13 cellular contexts compared by ENCODE assay signal in genomic region chr2:56811401-56811800, GRCh38.
DNase-seq lines count a peak whose midpoint lies in the region; TF ChIP-seq lines count a peak whose summit lies in the region.
"Had no signal": no experiment of that assay in that cellular context is flagged by ENCODE, and none has a peak within 500 bp of the region (broad histone marks: within the 10 kb centered on the region; RNA-seq: fewer than 3 reads in every experiment).

No MANE protein-coding gene starts in this region.

- H3K4me2 ChIP-seq in mammary epithelial cell (ENCODE audit: insufficient read depth, low read depth, low read length) (no peak overlapping the region), OCI-LY3 (ENCODE audit: low read length) (no peak overlapping the region)
- H3K4me2 ChIP-seq: BLaER1 treated with 17β-estradiol and CSF1 and Interleukin-3, amounts not matched to agents 10 nM and 100 nM had no signal

- WGBS in mammary epithelial cell (ENCODE audit: low coverage, missing lambda C conversion rate): 90% methylated on average over 2 of the region's 2 CpGs
- 42 to 74% methylated on average over 2 of the region's 2 CpGs for WGBS in sigmoid colon, 2 donors

- H3K9me3 ChIP-seq in mammary epithelial cell (replicated peaks; ENCODE audit: insufficient read depth, low read length) (no peaks in the 10 kb centered on the region), OCI-LY3 (ENCODE audit: insufficient read depth, low read length) (no peaks in the 10 kb centered on the region), sigmoid colon (no peaks in the 10 kb centered on the region)
- H3K9me3 ChIP-seq: BLaER1 treated with 17β-estradiol and CSF1 and Interleukin-3, amounts not matched to agents 10 nM and 100 nM; HAP-1 had no signal

- TF ChIP-seq CTCF in MCF 10A (IDR thresholded peaks at IDR 0.05; ENCODE audit: unreplicated experiment): no peak
- TF ChIP-seq CTCF in mammary epithelial cell (conservative IDR thresholded peaks at IDR 0.05 in 1 of 2, IDR thresholded peaks at IDR 0.05 in 1 of 2; ENCODE audit: extremely low read depth in 1 of 2, insufficient read depth in 1 of 2, low read depth in 1 of 2, low read length in 2 of 2): no peak
- no peak for TF ChIP-seq CTCF in OCI-LY3 (IDR thresholded peaks at IDR 0.05; ENCODE audit: low read depth, low read length)
- no peak for TF ChIP-seq CTCF in fibroblast of pulmonary artery (IDR thresholded peaks at IDR 0.05; ENCODE audit: low read length, missing control alignments)
- no peak for TF ChIP-seq CTCF in sigmoid colon (IDR thresholded peaks at IDR 0.05)

- H2AFZ ChIP-seq in mammary epithelial cell (ENCODE audit: low read depth, low read length): no peak overlapping the region
- 0 out of 2 replicates have a peak overlapping the region, but pooled peaks have one; percentile 9 for H2AFZ ChIP-seq in OCI-LY3 (ENCODE audit: low read depth, low read length)

- TF ChIP-seq EP300 in sigmoid colon (IDR thresholded peaks at IDR 0.05): no peak

- H3K27me3 ChIP-seq in mammary epithelial cell (ENCODE audit: insufficient read depth, low read length): no peaks in the 10 kb centered on the region
- H3K27me3 ChIP-seq in OCI-LY3 (ENCODE audit: low read depth, low read length): no peaks in the 10 kb centered on the region
- no peaks in the 10 kb centered on the region for H3K27me3 ChIP-seq in sigmoid colon
- H3K27me3 ChIP-seq: BLaER1 treated with 17β-estradiol and CSF1 and Interleukin-3, amounts not matched to agents 10 nM and 100 nM had no signal

- BruUV-seq in MCF 10A (replicated peaks; lab: Mats Ljungman, UMichigan) (no TSS peak), mammary epithelial cell (replicated peaks; lab: Mats Ljungman, UMichigan) (no TSS peak)

- H3K79me2 ChIP-seq in mammary epithelial cell (ENCODE audit: insufficient read depth, low read length) (no peaks in the 10 kb centered on the region), OCI-LY3 (ENCODE audit: low read length) (no peaks in the 10 kb centered on the region)

- POLR2A ChIA-PET in MCF 10A (lab: Yijun Ruan, JAX): interaction anchor here (1.4 kb wide), 1 partner anchor 628 kb away, joined by 3 read pairs; the partner anchor contains the start of gene CCDC85A

- H3K9me3 Mint-ChIP-seq in MCF 10A (ENCODE audit: unreplicated experiment): no peaks in the 10 kb centered on the region

- peak overlapping the region; percentile 2 for H3K27ac Mint-ChIP-seq in MCF 10A (ENCODE audit: low read depth, unreplicated experiment)
- H3K27ac Mint-ChIP-seq: CD4-positive, alpha-beta T cell had no signal

- no peak overlapping the region for H3K4me3 Mint-ChIP-seq in MCF 10A (ENCODE audit: unreplicated experiment)
- H3K4me3 Mint-ChIP-seq: CD4-positive, alpha-beta T cell had no signal

- H3K9ac ChIP-seq in mammary epithelial cell (ENCODE audit: insufficient read depth, low read length) (no peak overlapping the region), OCI-LY3 (ENCODE audit: low read length) (no peak overlapping the region)
- H3K9ac ChIP-seq: BLaER1 treated with 17β-estradiol and CSF1 and Interleukin-3, amounts not matched to agents 10 nM and 100 nM had no signal

- no peaks in the 10 kb centered on the region for H4K20me1 ChIP-seq in mammary epithelial cell (ENCODE audit: insufficient read depth, low read length)
- no peaks in the 10 kb centered on the region for H4K20me1 ChIP-seq in OCI-LY3 (ENCODE audit: insufficient read depth, low read length)
- H4K20me1 ChIP-seq: BLaER1 treated with 17β-estradiol and CSF1 and Interleukin-3, amounts not matched to agents 10 nM and 100 nM had no signal

- H3K27ac ChIP-seq in mammary epithelial cell (ENCODE audit: insufficient read depth, low read depth, low read length): no peak overlapping the region
- H3K27ac ChIP-seq in OCI-LY3 (ENCODE audit: low read length): no peak overlapping the region
- no peak overlapping the region for H3K27ac ChIP-seq in sigmoid colon
- H3K27ac ChIP-seq: BLaER1 treated with 17β-estradiol and CSF1 and Interleukin-3, amounts not matched to agents 10 nM and 100 nM had no signal

- intact Hi-C loops in MCF 10A (cut with micrococcal nuclease): no loop called here
- intact Hi-C loops in mammary epithelial cell (cut with micrococcal nuclease): no loop called here
- intact Hi-C loops in sigmoid colon (cut with DNase I): no loop called here

- H3K4me1 ChIP-seq in mammary epithelial cell (ENCODE audit: insufficient read depth, low read length): no peaks in the 10 kb centered on the region
- no peaks in the 10 kb centered on the region for H3K4me1 ChIP-seq in OCI-LY3 (ENCODE audit: low read length)
- no peaks in the 10 kb centered on the region for H3K4me1 ChIP-seq in sigmoid colon
- H3K4me1 ChIP-seq: BLaER1 treated with 17β-estradiol and CSF1 and Interleukin-3, amounts not matched to agents 10 nM and 100 nM; HAP-1 had no signal

- H3K27me3 Mint-ChIP-seq in MCF 10A (ENCODE audit: insufficient read depth, unreplicated experiment): no peaks in the 10 kb centered on the region
- H3K27me3 Mint-ChIP-seq: CD4-positive, alpha-beta T cell had no signal

- CTCF ChIA-PET in MCF 10A (lab: Yijun Ruan, JAX): interaction anchor here (0.6 kb wide), 1 partner anchor 1080 kb away, joined by 3 read pairs; no protein-coding TSS in a partner anchor
- CTCF ChIA-PET in mammary epithelial cell (lab: Charles Lee; ENCODE audit: low non-redundant PET): no interaction called here

- H3K4me1 Mint-ChIP-seq in MCF 10A (ENCODE audit: insufficient read depth, unreplicated experiment): peaks cover 18% of the 10 kb centered on the region

- no peaks in the 10 kb centered on the region for H3K36me3 ChIP-seq in mammary epithelial cell (ENCODE audit: insufficient read depth, low read length)
- no peaks in the 10 kb centered on the region for H3K36me3 ChIP-seq in OCI-LY3 (replicated peaks; ENCODE audit: low read depth, low read length)
- no peaks in the 10 kb centered on the region for H3K36me3 ChIP-seq in sigmoid colon
- H3K36me3 ChIP-seq: BLaER1 treated with 17β-estradiol and CSF1 and Interleukin-3, amounts not matched to agents 10 nM and 100 nM; HAP-1 had no signal

- DNase-seq in MCF 10A (ENCODE audit: unreplicated experiment) (no peak), mammary epithelial cell (no peak), fibroblast of pulmonary artery (ENCODE audit: low read depth) (peak; percentile 21), sigmoid colon (no peak), DMS153 treated with DMSO at 0.1 percent for 48 hours (lab: John Stamatoyannopoulos, UW; ENCODE audit: unreplicated experiment) (no peak)
- DNase-seq in stimulated activated CD4-positive, alpha-beta T cell treated with anti-CD3 and anti-CD28 coated beads, Interleukin-2, amount 100 ng/mL, for 24 hours: no peak
- DNase-seq: ACHN; CD4-positive, alpha-beta T cell; DMS79 treated with DMSO at 0.1 percent for 48 hours; GF-D8 had no signal

- dilution Hi-C loops in mammary epithelial cell (cut with HindIII; ENCODE audit: low sequenced_read_pairs): no loop called here

- TF ChIP-seq POLR2A in sigmoid colon (IDR thresholded peaks at IDR 0.05): no peak

- H3K4me3 ChIP-seq in mammary epithelial cell (replicated peaks in 1 of 3; ENCODE audit: insufficient read depth in 1 of 3, low read depth in 2 of 3, low read length in 3 of 3) (no peak overlapping the region), OCI-LY3 (ENCODE audit: low read length) (no peak overlapping the region), fibroblast of pulmonary artery (replicated peaks; ENCODE audit: low read depth, low read length) (no peak overlapping the region), sigmoid colon (no peak overlapping the region)
- H3K4me3 ChIP-seq: BLaER1 treated with 17β-estradiol and CSF1 and Interleukin-3, amounts not matched to agents 10 nM and 100 nM; HAP-1 had no signal

- H3K36me3 Mint-ChIP-seq in MCF 10A (ENCODE audit: insufficient read depth, unreplicated experiment): no peaks in the 10 kb centered on the region

- in situ Hi-C loops in mammary epithelial cell (cut with MboI; ENCODE audit: low sequenced_read_pairs in 2 of 2): no loop called here
